8 cellular contexts compared by ENCODE assay signal in the genomic region with DNA sequence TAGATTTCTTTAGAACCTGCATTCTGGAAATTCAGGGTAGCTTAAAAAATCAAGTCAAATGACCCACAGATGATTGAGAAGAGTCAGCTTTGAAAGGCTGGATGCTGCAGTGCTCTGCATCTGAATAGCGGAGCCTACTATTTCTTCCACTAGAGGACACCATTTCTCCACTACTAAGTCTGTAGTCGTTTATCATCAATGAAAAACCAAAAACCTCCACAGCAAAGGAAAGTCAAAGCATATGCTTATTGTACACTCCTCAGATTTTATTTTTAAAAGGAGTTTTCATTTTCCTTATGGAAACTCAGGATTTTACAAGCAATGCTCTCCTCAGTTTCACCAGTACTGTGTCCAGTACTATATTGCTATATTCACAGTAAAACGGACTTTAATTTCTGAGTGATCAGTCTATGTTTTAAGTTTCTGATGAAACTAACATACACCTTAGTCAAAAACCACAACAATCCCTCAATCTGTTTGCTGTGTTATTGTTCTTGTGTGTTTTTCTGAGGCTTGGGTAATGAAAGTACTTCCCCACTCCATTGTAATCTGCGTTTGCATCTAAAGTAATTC. TPM values are rescaled to one million over a fixed set of nuclear protein-coding genes. Genes with fewer than 3 reads are reported as not detected.
DNase-seq lines count a peak whose midpoint lies in the region; ATAC-seq and TF ChIP-seq lines count a peak whose summit lies in the region.

No MANE protein-coding gene starts in this region.

- no peaks in the 10 kb centered on the region for H3K9me3 Mint-ChIP-seq in T-helper 2 cell treated with Interferon-gamma antibody and Interleukin-4, amounts not matched to agents 5 μg/mL and 100 μg/mL, for 36 hours

- in situ Hi-C loops in T47D (cut with HindIII; ENCODE audit: low pct_unique_long_range_greater_than_20kb, low sequenced_read_pairs), result no loop called here

- no peak for TF ChIP-seq EP300 in tibial nerve (IDR thresholded peaks at IDR 0.05)

- H3K36me3 Mint-ChIP-seq in T-helper 2 cell treated with Interferon-gamma antibody and Interleukin-4, amounts not matched to agents 5 μg/mL and 100 μg/mL, for 36 hours (ENCODE audit: low read depth), result no peaks in the 10 kb centered on the region

- H3K27ac Mint-ChIP-seq in T-helper 2 cell treated with Interferon-gamma antibody and Interleukin-4, amounts not matched to agents 5 μg/mL and 100 μg/mL, for 36 hours, result no peak overlapping the region

- no peak overlapping the region for H3K4me3 ChIP-seq in kidney epithelial cell (ENCODE audit: low read depth, low read length)
- H3K4me3 ChIP-seq in tibial nerve, result no peak overlapping the region

- H3K4me1 ChIP-seq in tibial nerve, result peaks cover 0 to 23% (median 7%) of the 10 kb centered on the region in 4 donors

- no peaks in the 10 kb centered on the region for H3K4me1 Mint-ChIP-seq in T-helper 2 cell treated with Interferon-gamma antibody and Interleukin-4, amounts not matched to agents 5 μg/mL and 100 μg/mL, for 36 hours (ENCODE audit: low read depth)

- H3K36me3 ChIP-seq in kidney epithelial cell (ENCODE audit: control insufficient read depth, insufficient read depth, low read length), result no peaks in the 10 kb centered on the region
- H3K36me3 ChIP-seq in tibial nerve, result no peaks in the 10 kb centered on the region

- H3K27me3 Mint-ChIP-seq in T-helper 2 cell treated with Interferon-gamma antibody and Interleukin-4, amounts not matched to agents 5 μg/mL and 100 μg/mL, for 36 hours (ENCODE audit: low read depth), result peaks cover 20% of the 10 kb centered on the region

- no peak overlapping the region for H3K27ac ChIP-seq in tibial nerve

- TF ChIP-seq POLR2A in tibial nerve (IDR thresholded peaks at IDR 0.05), result no peak

- H3K27me3 ChIP-seq in kidney epithelial cell (ENCODE audit: control insufficient read depth, insufficient read depth, low read length), result no peaks in the 10 kb centered on the region
- H3K27me3 ChIP-seq in tibial nerve, result no peaks in the 10 kb centered on the region

- ATAC-seq in GM19467 (IDR thresholded peaks at IDR 0.05; ENCODE audit: unreplicated experiment) (peak; percentile 63), HG03432 (IDR thresholded peaks at IDR 0.05; ENCODE audit: unreplicated experiment) (peak; percentile 56)

- no peak overlapping the region for H3K4me3 Mint-ChIP-seq in T-helper 2 cell treated with Interferon-gamma antibody and Interleukin-4, amounts not matched to agents 5 μg/mL and 100 μg/mL, for 36 hours

- DNase-seq in ELR (ENCODE audit: low read depth) (peak; percentile 48), NCI-H526 (lab: John Stamatoyannopoulos, UW) (peak; percentile 20 to 80), T47D (ENCODE audit: low read depth in 1 of 2, low spot score in 1 of 2) (peak; percentile 43 to 63), kidney epithelial cell (ENCODE audit: low read depth) (peak; percentile 4), tibial nerve (ENCODE audit: low spot score in 2 of 2) (no peak)
- no peak for DNase-seq in T-helper 2 cell treated with Interferon-gamma antibody and Interleukin-4, amounts not matched to agents 5 μg/mL and 100 μg/mL, for 36 hours (ENCODE audit: low spot score)

- H3K9me3 ChIP-seq in tibial nerve, result peaks cover 0 to 3% (median 0%) of the 10 kb centered on the region in 4 donors

- peak; percentile 90 for TF ChIP-seq CTCF in kidney epithelial cell (IDR thresholded peaks at IDR 0.05; ENCODE audit: insufficient read depth, low read length, poor library complexity, severe bottlenecking)
- TF ChIP-seq CTCF in tibial nerve (IDR thresholded peaks at IDR 0.05), result peak; percentile 64 to 80 (median 78)

- WGBS in tibial nerve, 2 donors, result 47 to 50% methylated on average over 4 of the region's 4 CpGs

RNA-seq across cellular contexts. Expression of a gene that starts 50.5 kb away (rescaled TPM):
- total RNA-seq in kidney epithelial cell, result 4.9 and 6.6 TPM in 2 replicates
- 1 to 10 TPM in 2 of 4 donors, under 1 TPM in 2; 0.30 to 2.3 (median 1.2) TPM for total RNA-seq in tibial nerve

Comparison
In these comparisons a context has a peak if more than half of its experiments do, and no peak if none do; other contexts are left out.
1. DNase-seq: peak in ELR (single experiment), NCI-H526 (2 of 2), T47D (2 of 2) and kidney epithelial cell (single experiment); none in tibial nerve (0 of 2) and T-helper 2 cell treated with Interferon-gamma antibody and Interleukin-4, amounts not matched to agents 5 μg/mL and 100 μg/mL, for 36 hours (single experiment).